In genomic region chr5:178238711-178239592, GRCh38 we compare ENCODE assay signal across 1 cellular context.
TF ChIP-seq lines count a peak whose summit lies in the region.

No MANE protein-coding gene starts in this region.

TF ChIP-seq in GM23338, 12 proteins besides CTCF, POLR2A, EP300 and RAD21 (continued from another document):
- TF ChIP-seq, protein P1, sequence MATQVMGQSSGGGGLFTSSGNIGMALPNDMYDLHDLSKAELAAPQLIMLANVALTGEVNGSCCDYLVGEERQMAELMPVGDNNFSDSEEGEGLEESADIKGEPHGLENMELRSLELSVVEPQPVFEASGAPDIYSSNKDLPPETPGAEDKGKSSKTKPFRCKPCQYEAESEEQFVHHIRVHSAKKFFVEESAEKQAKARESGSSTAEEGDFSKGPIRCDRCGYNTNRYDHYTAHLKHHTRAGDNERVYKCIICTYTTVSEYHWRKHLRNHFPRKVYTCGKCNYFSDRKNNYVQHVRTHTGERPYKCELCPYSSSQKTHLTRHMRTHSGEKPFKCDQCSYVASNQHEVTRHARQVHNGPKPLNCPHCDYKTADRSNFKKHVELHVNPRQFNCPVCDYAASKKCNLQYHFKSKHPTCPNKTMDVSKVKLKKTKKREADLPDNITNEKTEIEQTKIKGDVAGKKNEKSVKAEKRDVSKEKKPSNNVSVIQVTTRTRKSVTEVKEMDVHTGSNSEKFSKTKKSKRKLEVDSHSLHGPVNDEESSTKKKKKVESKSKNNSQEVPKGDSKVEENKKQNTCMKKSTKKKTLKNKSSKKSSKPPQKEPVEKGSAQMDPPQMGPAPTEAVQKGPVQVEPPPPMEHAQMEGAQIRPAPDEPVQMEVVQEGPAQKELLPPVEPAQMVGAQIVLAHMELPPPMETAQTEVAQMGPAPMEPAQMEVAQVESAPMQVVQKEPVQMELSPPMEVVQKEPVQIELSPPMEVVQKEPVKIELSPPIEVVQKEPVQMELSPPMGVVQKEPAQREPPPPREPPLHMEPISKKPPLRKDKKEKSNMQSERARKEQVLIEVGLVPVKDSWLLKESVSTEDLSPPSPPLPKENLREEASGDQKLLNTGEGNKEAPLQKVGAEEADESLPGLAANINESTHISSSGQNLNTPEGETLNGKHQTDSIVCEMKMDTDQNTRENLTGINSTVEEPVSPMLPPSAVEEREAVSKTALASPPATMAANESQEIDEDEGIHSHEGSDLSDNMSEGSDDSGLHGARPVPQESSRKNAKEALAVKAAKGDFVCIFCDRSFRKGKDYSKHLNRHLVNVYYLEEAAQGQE (IDR thresholded peaks at IDR 0.05; ENCODE audit: unreplicated experiment), result no peak
- no peak for TF ChIP-seq JUNB (IDR thresholded peaks at IDR 0.05; ENCODE audit: unreplicated experiment)
- TF ChIP-seq STAT1 (IDR thresholded peaks at IDR 0.05; ENCODE audit: unreplicated experiment), result no peak
- TF ChIP-seq CREB1 (CRISPR knock-in tag; IDR thresholded peaks at IDR 0.05; ENCODE audit: low read depth), result no peak
- TF ChIP-seq, protein P2, sequence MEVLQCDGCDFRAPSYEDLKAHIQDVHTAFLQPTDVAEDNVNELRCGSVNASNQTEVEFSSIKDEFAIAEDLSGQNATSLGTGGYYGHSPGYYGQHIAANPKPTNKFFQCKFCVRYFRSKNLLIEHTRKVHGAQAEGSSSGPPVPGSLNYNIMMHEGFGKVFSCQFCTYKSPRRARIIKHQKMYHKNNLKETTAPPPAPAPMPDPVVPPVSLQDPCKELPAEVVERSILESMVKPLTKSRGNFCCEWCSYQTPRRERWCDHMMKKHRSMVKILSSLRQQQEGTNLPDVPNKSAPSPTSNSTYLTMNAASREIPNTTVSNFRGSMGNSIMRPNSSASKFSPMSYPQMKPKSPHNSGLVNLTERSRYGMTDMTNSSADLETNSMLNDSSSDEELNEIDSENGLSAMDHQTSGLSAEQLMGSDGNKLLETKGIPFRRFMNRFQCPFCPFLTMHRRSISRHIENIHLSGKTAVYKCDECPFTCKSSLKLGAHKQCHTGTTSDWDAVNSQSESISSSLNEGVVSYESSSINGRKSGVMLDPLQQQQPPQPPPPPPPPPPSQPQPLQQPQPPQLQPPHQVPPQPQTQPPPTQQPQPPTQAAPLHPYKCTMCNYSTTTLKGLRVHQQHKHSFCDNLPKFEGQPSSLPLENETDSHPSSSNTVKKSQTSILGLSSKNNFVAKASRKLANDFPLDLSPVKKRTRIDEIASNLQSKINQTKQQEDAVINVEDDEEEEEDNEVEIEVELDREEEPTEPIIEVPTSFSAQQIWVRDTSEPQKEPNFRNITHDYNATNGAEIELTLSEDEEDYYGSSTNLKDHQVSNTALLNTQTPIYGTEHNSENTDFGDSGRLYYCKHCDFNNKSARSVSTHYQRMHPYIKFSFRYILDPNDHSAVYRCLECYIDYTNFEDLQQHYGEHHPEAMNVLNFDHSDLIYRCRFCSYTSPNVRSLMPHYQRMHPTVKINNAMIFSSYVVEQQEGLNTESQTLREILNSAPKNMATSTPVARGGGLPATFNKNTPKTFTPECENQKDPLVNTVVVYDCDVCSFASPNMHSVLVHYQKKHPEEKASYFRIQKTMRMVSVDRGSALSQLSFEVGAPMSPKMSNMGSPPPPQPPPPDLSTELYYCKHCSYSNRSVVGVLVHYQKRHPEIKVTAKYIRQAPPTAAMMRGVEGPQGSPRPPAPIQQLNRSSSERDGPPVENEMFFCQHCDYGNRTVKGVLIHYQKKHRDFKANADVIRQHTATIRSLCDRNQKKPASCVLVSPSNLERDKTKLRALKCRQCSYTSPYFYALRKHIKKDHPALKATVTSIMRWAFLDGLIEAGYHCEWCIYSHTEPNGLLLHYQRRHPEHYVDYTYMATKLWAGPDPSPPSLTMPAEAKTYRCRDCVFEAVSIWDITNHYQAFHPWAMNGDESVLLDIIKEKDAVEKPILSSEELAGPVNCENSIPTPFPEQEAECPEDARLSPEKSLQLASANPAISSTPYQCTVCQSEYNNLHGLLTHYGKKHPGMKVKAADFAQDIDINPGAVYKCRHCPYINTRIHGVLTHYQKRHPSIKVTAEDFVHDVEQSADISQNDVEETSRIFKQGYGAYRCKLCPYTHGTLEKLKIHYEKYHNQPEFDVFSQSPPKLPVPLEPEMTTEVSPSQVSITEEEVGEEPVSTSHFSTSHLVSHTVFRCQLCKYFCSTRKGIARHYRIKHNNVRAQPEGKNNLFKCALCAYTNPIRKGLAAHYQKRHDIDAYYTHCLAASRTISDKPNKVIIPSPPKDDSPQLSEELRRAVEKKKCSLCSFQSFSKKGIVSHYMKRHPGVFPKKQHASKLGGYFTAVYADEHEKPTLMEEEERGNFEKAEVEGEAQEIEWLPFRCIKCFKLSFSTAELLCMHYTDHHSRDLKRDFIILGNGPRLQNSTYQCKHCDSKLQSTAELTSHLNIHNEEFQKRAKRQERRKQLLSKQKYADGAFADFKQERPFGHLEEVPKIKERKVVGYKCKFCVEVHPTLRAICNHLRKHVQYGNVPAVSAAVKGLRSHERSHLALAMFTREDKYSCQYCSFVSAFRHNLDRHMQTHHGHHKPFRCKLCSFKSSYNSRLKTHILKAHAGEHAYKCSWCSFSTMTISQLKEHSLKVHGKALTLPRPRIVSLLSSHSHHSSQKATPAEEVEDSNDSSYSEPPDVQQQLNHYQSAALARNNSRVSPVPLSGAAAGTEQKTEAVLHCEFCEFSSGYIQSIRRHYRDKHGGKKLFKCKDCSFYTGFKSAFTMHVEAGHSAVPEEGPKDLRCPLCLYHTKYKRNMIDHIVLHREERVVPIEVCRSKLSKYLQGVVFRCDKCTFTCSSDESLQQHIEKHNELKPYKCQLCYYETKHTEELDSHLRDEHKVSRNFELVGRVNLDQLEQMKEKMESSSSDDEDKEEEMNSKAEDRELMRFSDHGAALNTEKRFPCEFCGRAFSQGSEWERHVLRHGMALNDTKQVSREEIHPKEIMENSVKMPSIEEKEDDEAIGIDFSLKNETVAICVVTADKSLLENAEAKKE (CRISPR knock-in tag; IDR thresholded peaks at IDR 0.05), result no peak
- TF ChIP-seq ZNF114 (CRISPR knock-in tag; IDR thresholded peaks at IDR 0.05), result no peak
- TF ChIP-seq, protein P3, sequence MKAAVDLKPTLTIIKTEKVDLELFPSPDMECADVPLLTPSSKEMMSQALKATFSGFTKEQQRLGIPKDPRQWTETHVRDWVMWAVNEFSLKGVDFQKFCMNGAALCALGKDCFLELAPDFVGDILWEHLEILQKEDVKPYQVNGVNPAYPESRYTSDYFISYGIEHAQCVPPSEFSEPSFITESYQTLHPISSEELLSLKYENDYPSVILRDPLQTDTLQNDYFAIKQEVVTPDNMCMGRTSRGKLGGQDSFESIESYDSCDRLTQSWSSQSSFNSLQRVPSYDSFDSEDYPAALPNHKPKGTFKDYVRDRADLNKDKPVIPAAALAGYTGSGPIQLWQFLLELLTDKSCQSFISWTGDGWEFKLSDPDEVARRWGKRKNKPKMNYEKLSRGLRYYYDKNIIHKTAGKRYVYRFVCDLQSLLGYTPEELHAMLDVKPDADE (IDR thresholded peaks at IDR 0.05), result no peak
- TF ChIP-seq EZH2phosphoT487 (IDR thresholded peaks at IDR 0.05; ENCODE audit: unreplicated experiment), result no peak
